ENCODE assay signal across 1 cellular context in genomic region chr10:35639021-35639521, GRCh38.
A peak's percentile ranks its signal among the peaks of the same experiment; 100 is the strongest.
TF ChIP-seq lines count a peak whose summit lies in the region.

No MANE protein-coding gene starts in this region.

TF ChIP-seq in H1, 55 proteins besides CTCF, POLR2A, EP300 and RAD21:
- peak; percentile 55 for TF ChIP-seq SP1 (IDR thresholded peaks at IDR 0.05; ENCODE audit: low read depth, low read length)
- TF ChIP-seq JUND (IDR thresholded peaks at IDR 0.05; ENCODE audit: low read length) = peak; percentile 86
- TF ChIP-seq CBX5 (IDR thresholded peaks at IDR 0.05; ENCODE audit: low read depth, low read length) = no peak
- no peak for TF ChIP-seq NRF1 (IDR thresholded peaks at IDR 0.05; ENCODE audit: low read depth, low read length)
- 0 out of 2 replicates have a peak, but pooled peaks have one; percentile 46 for TF ChIP-seq POU5F1 (IDR thresholded peaks at IDR 0.05; ENCODE audit: low read depth, low read length)
- TF ChIP-seq YY1 (IDR thresholded peaks at IDR 0.05; ENCODE audit: low read depth, low read length) = 0 out of 2 replicates have a peak, but pooled peaks have one; percentile 28
- peak; percentile 97 for TF ChIP-seq NANOG (IDR thresholded peaks at IDR 0.05; ENCODE audit: insufficient read depth, low read depth, low read length, poor library complexity, severe bottlenecking)
- TF ChIP-seq PHF8 (conservative IDR thresholded peaks at IDR 0.05; ENCODE audit: low read depth, low read length) = no peak
- TF ChIP-seq BACH1 (IDR thresholded peaks at IDR 0.05; ENCODE audit: low read length) = no peak
